ENCODE assay signal across 2 cellular contexts in the genomic region with DNA sequence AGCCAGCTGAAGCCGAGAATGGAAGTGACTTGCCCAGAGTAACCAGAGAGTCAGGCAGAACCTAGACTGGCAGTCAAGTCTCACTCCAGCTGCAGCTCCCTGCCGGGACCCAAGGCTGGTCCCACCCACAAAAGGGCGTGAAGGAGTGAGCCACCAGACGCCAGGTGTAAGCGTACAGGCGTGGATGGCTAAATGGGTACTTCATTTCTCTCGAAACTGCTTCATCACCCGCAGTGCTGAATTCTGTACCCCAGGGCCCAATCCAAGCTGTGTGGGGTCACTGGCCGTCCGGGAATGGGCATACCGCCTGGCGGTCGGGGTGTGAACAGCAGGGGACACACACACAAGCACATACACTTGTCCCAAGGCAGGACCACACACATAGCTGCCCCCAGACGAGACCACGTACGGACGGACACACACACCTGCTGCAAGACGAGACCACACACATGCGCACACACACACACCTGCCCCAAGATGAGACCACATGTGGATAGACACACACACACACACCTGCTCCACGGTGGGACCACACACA.
TF ChIP-seq lines count a peak whose summit lies in the region.

No MANE protein-coding gene starts in this region.

TF ChIP-seq in HepG2, 621 proteins besides CTCF, POLR2A, EP300 and RAD21:
- TF ChIP-seq, protein P1, sequence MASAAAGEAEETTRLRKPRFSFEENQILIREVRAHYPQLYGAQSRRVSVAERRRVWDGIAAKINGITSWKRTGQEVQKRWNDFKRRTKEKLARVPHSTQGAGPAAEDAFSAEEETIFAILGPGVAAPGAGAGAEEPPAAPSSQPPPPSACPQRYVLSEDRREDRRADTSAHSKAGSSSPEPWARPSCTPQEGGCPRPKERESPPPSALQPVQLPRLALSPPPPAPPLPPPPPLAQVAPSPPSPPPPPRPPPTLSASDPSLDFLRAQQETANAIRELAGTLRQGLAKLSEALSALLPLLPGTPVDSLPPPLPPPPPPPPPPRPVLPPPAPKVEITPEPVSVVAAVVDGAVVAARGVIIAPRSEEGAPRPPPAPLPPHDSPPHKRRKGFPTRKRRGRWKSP (CRISPR knock-in tag; IDR thresholded peaks at IDR 0.05) = no peak
- TF ChIP-seq MNT (IDR thresholded peaks at IDR 0.05) = peak; percentile 51; the same call in 1 of the 2 replicates

TF ChIP-seq in H1, 55 proteins besides CTCF, POLR2A, EP300 and RAD21:
- TF ChIP-seq SIX5 (IDR thresholded peaks at IDR 0.05; ENCODE audit: low read depth, low read length) (no peak), SP1 (IDR thresholded peaks at IDR 0.05; ENCODE audit: low read depth, low read length) (no peak), E2F6 (IDR thresholded peaks at IDR 0.05) (no peak), EZH2 (IDR thresholded peaks at IDR 0.05; ENCODE audit: low read depth, low read length, severe bottlenecking) (no peak), SP4 (IDR thresholded peaks at IDR 0.05; ENCODE audit: low read length) (no peak), HDAC6 (IDR thresholded peaks at IDR 0.05; ENCODE audit: low read depth, low read length) (no peak), MAFK (IDR thresholded peaks at IDR 0.05; ENCODE audit: low read depth, low read length) (no peak), POU5F1 (IDR thresholded peaks at IDR 0.05; ENCODE audit: low read depth, low read length) (no peak), CHD7 (IDR thresholded peaks at IDR 0.05; ENCODE audit: insufficient replicate concordance, low read length) (no peak), TEAD4 (IDR thresholded peaks at IDR 0.05; ENCODE audit: low read depth, low read length) (no peak), CBX5 (IDR thresholded peaks at IDR 0.05; ENCODE audit: low read depth, low read length) (no peak), CREB1 (IDR thresholded peaks at IDR 0.05) (no peak), ZNF274 (IDR thresholded peaks at IDR 0.05; ENCODE audit: borderline replicate concordance, extremely low read depth, low read length) (no peak), POLR2AphosphoS5 (IDR thresholded peaks at IDR 0.05; ENCODE audit: low read depth, low read length) (no peak), SUZ12 (IDR thresholded peaks at IDR 0.05; ENCODE audit: low read length) (no peak), BCL11A (IDR thresholded peaks at IDR 0.05; ENCODE audit: low read depth in 2 of 2, low read length in 2 of 2) (no peak), GABPA (IDR thresholded peaks at IDR 0.05; ENCODE audit: borderline replicate concordance, insufficient read depth, low read length) (no peak)
